ENCODE assay signal across 10 cellular contexts in the genomic region with DNA sequence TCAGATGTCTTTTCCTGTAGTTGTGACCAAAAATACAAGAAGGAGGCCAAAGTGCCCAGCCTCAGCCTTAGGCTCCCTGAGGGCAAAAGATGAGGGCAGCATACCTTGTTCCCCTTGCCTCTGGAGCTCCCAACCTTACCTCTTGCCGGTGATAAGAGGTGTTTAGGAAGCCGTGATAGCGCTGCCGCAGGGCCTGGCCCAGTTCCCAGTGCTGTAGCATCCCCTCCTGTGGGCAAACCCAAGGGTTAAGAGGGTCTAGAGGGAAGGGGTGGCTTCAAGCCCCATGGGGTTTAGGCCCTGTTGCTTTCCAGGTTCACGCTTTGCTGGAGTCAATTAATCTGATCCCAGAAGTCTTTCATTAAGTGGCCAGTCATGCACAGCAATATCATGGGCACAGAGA. TPM values are rescaled to one million over a fixed set of nuclear protein-coding genes. Genes with fewer than 3 reads are reported as not detected.
DNase-seq lines count a peak whose midpoint lies in the region; ATAC-seq, FAIRE-seq and TF ChIP-seq lines count a peak whose summit lies in the region.
"Had no signal": no experiment of that assay in that cellular context is flagged by ENCODE, and none has a peak within 500 bp of the region (broad histone marks: within the 10 kb centered on the region; RNA-seq: fewer than 3 reads in every experiment).

No MANE protein-coding gene starts in this region.

- FAIRE-seq in pancreas (lab: Jason Lieb, UNC): no peak
- FAIRE-seq: endometrium had no signal

- TF ChIP-seq POLR2A in vagina (IDR thresholded peaks at IDR 0.05): no peak

- no peaks in the 10 kb centered on the region for H3K9me3 Mint-ChIP-seq in endodermal cell

- ATAC-seq in pancreas: no peak
- no peak for ATAC-seq in GM18858 (IDR thresholded peaks at IDR 0.05; ENCODE audit: unreplicated experiment)

- H3K36me3 ChIP-seq in DOHH2 (ENCODE audit: control insufficient read depth, low read length): peaks cover 25% of the 10 kb centered on the region
- peaks cover 11% of the 10 kb centered on the region for H3K36me3 ChIP-seq in OCI-LY3 (replicated peaks; ENCODE audit: low read depth, low read length)
- peaks cover 28% of the 10 kb centered on the region for H3K36me3 ChIP-seq in endodermal cell (ENCODE audit: control insufficient read depth, insufficient read depth, low read length)
- peaks cover 0 to 31% (median 14%) of the 10 kb centered on the region in 3 donors for H3K36me3 ChIP-seq in pancreas
- H3K36me3 ChIP-seq in vagina: peaks cover 0 to 31% of the 10 kb centered on the region in 2 donors

- peaks cover 6% of the 10 kb centered on the region for H3K4me1 Mint-ChIP-seq in endodermal cell

- no peak overlapping the region for H3K27ac Mint-ChIP-seq in endodermal cell

- no peaks in the 10 kb centered on the region for H3K27me3 ChIP-seq in DOHH2 (ENCODE audit: control insufficient read depth, low read length)
- H3K27me3 ChIP-seq in OCI-LY3 (ENCODE audit: low read depth, low read length): no peaks in the 10 kb centered on the region
- no peaks in the 10 kb centered on the region for H3K27me3 ChIP-seq in endodermal cell (ENCODE audit: control insufficient read depth, insufficient read depth, low read length, poor library complexity, severe bottlenecking)
- no peaks in the 10 kb centered on the region for H3K27me3 ChIP-seq in pancreas
- no peaks in the 10 kb centered on the region for H3K27me3 ChIP-seq in vagina

- peak overlapping the region; percentile 89 for H3K4me3 Mint-ChIP-seq in endodermal cell

- intact Hi-C loops in pancreas (cut with DNase I): no loop called here
- intact Hi-C loops in vagina (cut with DNase I): no loop called here

- peaks cover 44% of the 10 kb centered on the region for H3K36me3 Mint-ChIP-seq in endodermal cell (ENCODE audit: low read depth)

- H3K79me2 ChIP-seq in DOHH2 (ENCODE audit: control insufficient read depth, low read length) (peaks cover 30% of the 10 kb centered on the region), OCI-LY3 (ENCODE audit: low read length) (peaks cover 25% of the 10 kb centered on the region)

- no peak for TF ChIP-seq CTCF in DOHH2 (IDR thresholded peaks at IDR 0.05; ENCODE audit: low read depth, low read length, poor library complexity, severe bottlenecking)
- no peak for TF ChIP-seq CTCF in OCI-LY3 (IDR thresholded peaks at IDR 0.05; ENCODE audit: low read depth, low read length)
- no peak for TF ChIP-seq CTCF in endodermal cell (conservative IDR thresholded peaks at IDR 0.05)
- no peak for TF ChIP-seq CTCF in pancreas (IDR thresholded peaks at IDR 0.05)
- TF ChIP-seq CTCF in vagina (IDR thresholded peaks at IDR 0.05): no peak

- no peak overlapping the region for H2AFZ ChIP-seq in OCI-LY3 (ENCODE audit: low read depth, low read length)

- H3K9me3 ChIP-seq in DOHH2 (ENCODE audit: control insufficient read depth, insufficient read depth, low read length) (no peaks in the 10 kb centered on the region), OCI-LY3 (ENCODE audit: insufficient read depth, low read length) (no peaks in the 10 kb centered on the region), endodermal cell (ENCODE audit: control insufficient read depth, low read length) (no peaks in the 10 kb centered on the region), pancreas (no peaks in the 10 kb centered on the region), vagina (no peaks in the 10 kb centered on the region)

- DNase-seq in endodermal cell: no peak
- peak in 1 of 6 donors; percentile 50 for DNase-seq in pancreas
- DNase-seq in vagina (ENCODE audit: extremely low spot score in 2 of 2): no peak
- DNase-seq in HK-2 (ENCODE audit: unreplicated experiment): no peak
- DNase-seq in GM03348 (ENCODE audit: low spot score): no peak
- DNase-seq: activated CD4-positive, CD25-positive, alpha-beta regulatory T cell had no signal

- 94% methylated on average over 3 to 5 of the region's 5 CpGs for WGBS in endodermal cell (ENCODE audit: insufficient coverage in 1 of 2, insufficient read length in 1 of 2), 2 experiments
- 44 to 53% methylated on average over 5 of the region's 5 CpGs for WGBS in pancreas, 2 donors

- H3F3A ChIP-seq in DOHH2 (ENCODE audit: control insufficient read depth, insufficient read depth): peaks cover 4% of the 10 kb centered on the region; the same call in 1 of the 2 replicates

- H3K27ac ChIP-seq in DOHH2 (ENCODE audit: low read depth, low read length): no peak overlapping the region
- no peak overlapping the region for H3K27ac ChIP-seq in OCI-LY3 (ENCODE audit: low read length)
- H3K27ac ChIP-seq in endodermal cell (ENCODE audit: low read depth, low read length): no peak overlapping the region
- H3K27ac ChIP-seq in pancreas: no peak overlapping the region
- H3K27ac ChIP-seq in vagina: no peak overlapping the region

- no peaks in the 10 kb centered on the region for H4K20me1 ChIP-seq in DOHH2 (ENCODE audit: control insufficient read depth, insufficient read depth, low read depth, low read length)
- H4K20me1 ChIP-seq in OCI-LY3 (ENCODE audit: insufficient read depth, low read length): no peaks in the 10 kb centered on the region

- H3K9ac ChIP-seq in OCI-LY3 (ENCODE audit: low read length): no peak overlapping the region
- H3K9ac ChIP-seq in endodermal cell (ENCODE audit: extremely low read depth, low read length, poor library complexity, severe bottlenecking): no peak overlapping the region

- no peaks in the 10 kb centered on the region for H3K9me2 ChIP-seq in DOHH2 (replicated peaks; ENCODE audit: control insufficient read depth, low read length)

- no peaks in the 10 kb centered on the region for H3K27me3 Mint-ChIP-seq in endodermal cell (ENCODE audit: insufficient read depth)

- H3K4me2 ChIP-seq in DOHH2 (ENCODE audit: low read length) (peak overlapping the region; percentile 81), OCI-LY3 (ENCODE audit: low read length) (peak overlapping the region; percentile 91)

- peak overlapping the region; percentile 95 for H3K4me3 ChIP-seq in DOHH2 (ENCODE audit: low read length)
- peak overlapping the region; percentile 93 for H3K4me3 ChIP-seq in OCI-LY3 (ENCODE audit: low read length)
- H3K4me3 ChIP-seq in endodermal cell (ENCODE audit: low read length): peak overlapping the region; percentile 94
- peak overlapping the region; percentile 54 to 88 (median 80) for H3K4me3 ChIP-seq in pancreas
- no peak overlapping the region for H3K4me3 ChIP-seq in vagina

- peaks cover 19% of the 10 kb centered on the region for H3K4me1 ChIP-seq in DOHH2 (ENCODE audit: control insufficient read depth, low read length)
- peaks cover 11% of the 10 kb centered on the region for H3K4me1 ChIP-seq in OCI-LY3 (ENCODE audit: low read length)
- H3K4me1 ChIP-seq in endodermal cell (ENCODE audit: control insufficient read depth, insufficient read depth, low read length): peaks cover 2% of the 10 kb centered on the region
- peaks cover 0 to 11% (median 5%) of the 10 kb centered on the region in 3 donors for H3K4me1 ChIP-seq in pancreas
- peaks cover 26% of the 10 kb centered on the region for H3K4me1 ChIP-seq in vagina

RNA-seq across cellular contexts. Expression of gene ACP2, which starts 1.1 kb away (rescaled TPM):
- 10 to 100 TPM; 42.9 to 45.9 TPM for total RNA-seq in endodermal cell
- polyA plus RNA-seq in endodermal cell (2013, experiment 1 of 2): 34.7 TPM
- 28.7 TPM for polyA plus RNA-seq in endodermal cell (2013, experiment 2 of 2)
- 10 to 100 TPM; 22.5 to 38.1 (median 29.7) TPM for total RNA-seq in pancreas
- 10 to 100 TPM; 40.4 to 53.6 TPM for polyA plus RNA-seq in pancreas
- 54.8 TPM for total RNA-seq in vagina

RNA-seq across cellular contexts. Expression of gene NR1H3, which starts 10.3 kb away (rescaled TPM):
- total RNA-seq in endodermal cell (10 to 100 TPM; 29.4 to 34.6 TPM), pancreas (10 to 100 TPM in 5 of 6 donors, 1 to 10 TPM in 1; 8.9 to 24.0 (median 15.2) TPM), vagina (60.9 TPM)
- 19.1 TPM for polyA plus RNA-seq in endodermal cell (2013, experiment 1 of 2)
- 17.6 TPM for polyA plus RNA-seq in endodermal cell (2013, experiment 2 of 2)
- 10 to 100 TPM; 54.9 to 60.0 TPM for polyA plus RNA-seq in pancreas

RNA-seq across cellular contexts. Expression of gene MADD, which starts 22.4 kb away (rescaled TPM):
- total RNA-seq in endodermal cell (10 to 100 TPM; 30.2 to 36.0 TPM), pancreas (10 to 100 TPM; 15.0 to 36.9 (median 20.0) TPM), vagina (56.5 TPM)
- polyA plus RNA-seq in endodermal cell (2013, experiment 1 of 2): 35.6 TPM
- polyA plus RNA-seq in endodermal cell (2013, experiment 2 of 2): 30.8 TPM
- polyA plus RNA-seq in pancreas: 10 to 100 TPM; 22.0 to 35.5 TPM

RNA-seq across cellular contexts. Expression of gene DDB2, which starts 32.7 kb away (rescaled TPM):
- total RNA-seq in endodermal cell: 10 to 100 TPM; 20.9 to 31.2 TPM
- 72.6 TPM for polyA plus RNA-seq in endodermal cell (2013, experiment 1 of 2)
- polyA plus RNA-seq in endodermal cell (2013, experiment 2 of 2): 69.3 TPM
- total RNA-seq in pancreas: 10 to 100 TPM in 5 of 6 donors, 1 to 10 TPM in 1; 10.0 to 46.2 (median 20.0) TPM
- polyA plus RNA-seq in pancreas: 10 to 100 TPM; 31.2 to 45.9 TPM
- 42.2 TPM for total RNA-seq in vagina

Comparison
In these comparisons a context has a peak if more than half of its experiments do, and no peak if none do; other contexts are left out.
1. H3K4me3 ChIP-seq: peak in DOHH2 (single experiment), OCI-LY3 (single experiment), endodermal cell (single experiment) and pancreas (4 of 4); none in vagina (0 of 2).